In the genomic region with DNA sequence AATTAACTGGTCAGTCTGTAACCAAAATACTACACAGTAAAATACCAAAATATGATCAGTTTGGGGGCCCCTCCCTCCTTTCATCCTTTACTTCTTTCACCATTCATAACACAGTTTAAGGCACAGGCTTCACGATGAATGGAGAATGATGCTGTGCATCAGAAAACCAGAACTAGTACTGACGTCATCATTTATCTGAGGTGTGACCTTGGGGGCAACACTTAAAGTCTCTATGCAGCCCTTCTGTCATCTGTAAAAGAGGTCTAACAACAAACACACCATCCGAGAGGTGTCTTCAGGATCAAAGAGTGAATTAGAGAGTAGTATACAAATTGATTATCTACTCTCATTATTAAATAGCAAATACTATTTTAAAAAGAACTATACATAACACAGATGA, we compare ENCODE assay signal across 16 cellular contexts.
DNase-seq lines count a peak whose midpoint lies in the region; ATAC-seq lines count a peak whose summit lies in the region.
"Had no signal": no experiment of that assay in that cellular context is flagged by ENCODE, and none has a peak within 500 bp of the region (broad histone marks: within the 10 kb centered on the region; RNA-seq: fewer than 3 reads in every experiment).

No MANE protein-coding gene starts in this region.

- intact Hi-C loops in activated T-helper 2 cell treated with anti-CD3 and anti-CD28 coated beads, Interferon-gamma antibody, Interleukin-2, Interleukin-4, amounts not matched to agents 10 μg/mL and 5 μg/mL and 100 μg/mL, durations not matched to agents 14 hours and 24 hours and 36 hours (cut with micrococcal nuclease), result no loop called here

- peak overlapping the region in 2 of 3 donors; percentile 15 to 61 for H3K27ac Mint-ChIP-seq in IgD-negative memory B cell
- H3K27ac Mint-ChIP-seq in activated T-helper 2 cell treated with anti-CD3 and anti-CD28 coated beads, Interferon-gamma antibody, Interleukin-2, Interleukin-4, amounts not matched to agents 10 μg/mL and 5 μg/mL and 100 μg/mL, durations not matched to agents 14 hours and 24 hours and 36 hours, result peak overlapping the region; percentile 81
- peak overlapping the region; percentile 93 for H3K27ac Mint-ChIP-seq in stimulated activated effector memory CD8-positive, alpha-beta T cell treated with anti-CD3 and anti-CD28 coated beads, Interleukin-12 subunit alpha, Interleukin-12 subunit beta, amount 100 ng/mL, for 72 hours
- H3K27ac Mint-ChIP-seq: GM23338 had no signal

- H3K4me3 Mint-ChIP-seq in activated T-cell treated with anti-CD3 and anti-CD28 coated beads, Interleukin-2, amount 50 U/mL, for 4 hours, result peak overlapping the region; percentile 53
- H3K4me3 Mint-ChIP-seq in IgD-negative memory B cell, result peak overlapping the region in 1 of 4 donors; percentile 8
- peak overlapping the region; percentile 13 for H3K4me3 Mint-ChIP-seq in activated T-helper 2 cell treated with anti-CD3 and anti-CD28 coated beads, Interferon-gamma antibody, Interleukin-2, Interleukin-4, amounts not matched to agents 10 μg/mL and 5 μg/mL and 100 μg/mL, durations not matched to agents 14 hours and 24 hours and 36 hours (ENCODE audit: low read depth)
- peak overlapping the region; percentile 57 for H3K4me3 Mint-ChIP-seq in stimulated activated effector memory CD8-positive, alpha-beta T cell treated with anti-CD3 and anti-CD28 coated beads, Interleukin-12 subunit alpha, Interleukin-12 subunit beta, amount 100 ng/mL, for 72 hours
- H3K4me3 Mint-ChIP-seq: GM23338 had no signal

- H3K27me3 Mint-ChIP-seq in activated T-cell treated with anti-CD3 and anti-CD28 coated beads, Interleukin-2, amount 50 U/mL, for 4 hours (ENCODE audit: low read depth), result no peaks in the 10 kb centered on the region
- no peaks in the 10 kb centered on the region for H3K27me3 Mint-ChIP-seq in IgD-negative memory B cell
- no peaks in the 10 kb centered on the region for H3K27me3 Mint-ChIP-seq in activated T-helper 2 cell treated with anti-CD3 and anti-CD28 coated beads, Interferon-gamma antibody, Interleukin-2, Interleukin-4, amounts not matched to agents 10 μg/mL and 5 μg/mL and 100 μg/mL, durations not matched to agents 14 hours and 24 hours and 36 hours (ENCODE audit: low read depth)

- H3K9me3 Mint-ChIP-seq in activated T-cell treated with anti-CD3 and anti-CD28 coated beads, Interleukin-2, amount 50 U/mL, for 4 hours, result no peaks in the 10 kb centered on the region
- peaks cover 2 to 6% (median 4%) of the 10 kb centered on the region in 3 donors for H3K9me3 Mint-ChIP-seq in IgD-negative memory B cell
- H3K9me3 Mint-ChIP-seq in activated T-helper 2 cell treated with anti-CD3 and anti-CD28 coated beads, Interferon-gamma antibody, Interleukin-2, Interleukin-4, amounts not matched to agents 10 μg/mL and 5 μg/mL and 100 μg/mL, durations not matched to agents 14 hours and 24 hours and 36 hours, result no peaks in the 10 kb centered on the region
- H3K9me3 Mint-ChIP-seq in stimulated activated effector memory CD8-positive, alpha-beta T cell treated with anti-CD3 and anti-CD28 coated beads, Interleukin-12 subunit alpha, Interleukin-12 subunit beta, amount 100 ng/mL, for 72 hours, result no peaks in the 10 kb centered on the region

- peaks cover 13% of the 10 kb centered on the region for H3K36me3 Mint-ChIP-seq in activated T-cell treated with anti-CD3 and anti-CD28 coated beads, Interleukin-2, amount 50 U/mL, for 4 hours (ENCODE audit: insufficient read depth)
- peaks cover 2% of the 10 kb centered on the region for H3K36me3 Mint-ChIP-seq in IgD-negative memory B cell
- H3K36me3 Mint-ChIP-seq in activated T-helper 2 cell treated with anti-CD3 and anti-CD28 coated beads, Interferon-gamma antibody, Interleukin-2, Interleukin-4, amounts not matched to agents 10 μg/mL and 5 μg/mL and 100 μg/mL, durations not matched to agents 14 hours and 24 hours and 36 hours (ENCODE audit: low read depth), result peaks cover 39% of the 10 kb centered on the region
- H3K36me3 Mint-ChIP-seq in stimulated activated effector memory CD8-positive, alpha-beta T cell treated with anti-CD3 and anti-CD28 coated beads, Interleukin-12 subunit alpha, Interleukin-12 subunit beta, amount 100 ng/mL, for 72 hours, result peaks cover 42% of the 10 kb centered on the region

- DNase-seq in activated T-cell treated with anti-CD3 and anti-CD28 coated beads, Interleukin-2, amount 50 U/mL, for 4 hours, result no peak
- no peak for DNase-seq in activated T-cell treated with anti-CD3 and anti-CD28 coated beads, Interleukin-2, amount 50 U/mL, for 48 hours
- no peak for DNase-seq in activated T-helper 2 cell treated with anti-CD3 and anti-CD28 coated beads, Interferon-gamma antibody, Interleukin-2, Interleukin-4, amounts not matched to agents 10 μg/mL and 5 μg/mL and 100 μg/mL, durations not matched to agents 14 hours and 24 hours and 36 hours (ENCODE audit: low spot score)
- DNase-seq in stimulated activated effector memory CD8-positive, alpha-beta T cell treated with anti-CD3 and anti-CD28 coated beads, Interleukin-12 subunit alpha, Interleukin-12 subunit beta, amount 100 ng/mL, for 72 hours (ENCODE audit: low spot score in 2 of 2), result no peak
- DNase-seq in anterior cingulate cortex (lab: John Stamatoyannopoulos, UW) (no peak), NCI-H345 (lab: John Stamatoyannopoulos, UW) (no peak)
- no peak for DNase-seq in stimulated activated CD4-positive, alpha-beta T cell treated with anti-CD3 and anti-CD28 coated beads, Interleukin-2, amount 100 ng/mL, for 48 hours
- DNase-seq: DMS79; heart right ventricle; mucosa of descending colon; NCI-H1436; NCI-H526 treated with DMSO at 0.1 percent for 48 hours; stimulated activated CD4-positive, alpha-beta T cell treated with anti-CD3 and anti-CD28 coated beads, Interleukin-4, amount 100 ng/mL, for 24 hours had no signal

- no peak for ATAC-seq in activated T-cell treated with anti-CD3 and anti-CD28 coated beads, Interleukin-2, amount 50 U/mL, for 4 hours
- no peak for ATAC-seq in stimulated activated effector memory CD8-positive, alpha-beta T cell treated with anti-CD3 and anti-CD28 coated beads, Interleukin-12 subunit alpha, Interleukin-12 subunit beta, amount 100 ng/mL, for 72 hours
- ATAC-seq: GM23338, heart right ventricle, mucosa of descending colon, Right ventricle myocardium inferior had no signal

- H3K4me1 Mint-ChIP-seq in activated T-cell treated with anti-CD3 and anti-CD28 coated beads, Interleukin-2, amount 50 U/mL, for 4 hours (ENCODE audit: low read depth), result peaks cover 76% of the 10 kb centered on the region
- H3K4me1 Mint-ChIP-seq in IgD-negative memory B cell, result peaks cover 38 to 56% (median 50%) of the 10 kb centered on the region in 3 donors
- peaks cover 72% of the 10 kb centered on the region for H3K4me1 Mint-ChIP-seq in activated T-helper 2 cell treated with anti-CD3 and anti-CD28 coated beads, Interferon-gamma antibody, Interleukin-2, Interleukin-4, amounts not matched to agents 10 μg/mL and 5 μg/mL and 100 μg/mL, durations not matched to agents 14 hours and 24 hours and 36 hours (ENCODE audit: low read depth)
- peaks cover 86% of the 10 kb centered on the region for H3K4me1 Mint-ChIP-seq in stimulated activated effector memory CD8-positive, alpha-beta T cell treated with anti-CD3 and anti-CD28 coated beads, Interleukin-12 subunit alpha, Interleukin-12 subunit beta, amount 100 ng/mL, for 72 hours

Comparison
In these comparisons a context has a peak if more than half of its experiments do, and no peak if none do; other contexts are left out.
1. H3K27ac Mint-ChIP-seq: peak in every context shown above with its lines; median percentile 93 in stimulated activated effector memory CD8-positive, alpha-beta T cell treated with anti-CD3 and anti-CD28 coated beads, Interleukin-12 subunit alpha, Interleukin-12 subunit beta, amount 100 ng/mL, for 72 hours; 81 in activated T-helper 2 cell treated with anti-CD3 and anti-CD28 coated beads, Interferon-gamma antibody, Interleukin-2, Interleukin-4, amounts not matched to agents 10 μg/mL and 5 μg/mL and 100 μg/mL, durations not matched to agents 14 hours and 24 hours and 36 hours; 38 in IgD-negative memory B cell.